ENCODE assay signal across 27 cellular contexts in the genomic region with DNA sequence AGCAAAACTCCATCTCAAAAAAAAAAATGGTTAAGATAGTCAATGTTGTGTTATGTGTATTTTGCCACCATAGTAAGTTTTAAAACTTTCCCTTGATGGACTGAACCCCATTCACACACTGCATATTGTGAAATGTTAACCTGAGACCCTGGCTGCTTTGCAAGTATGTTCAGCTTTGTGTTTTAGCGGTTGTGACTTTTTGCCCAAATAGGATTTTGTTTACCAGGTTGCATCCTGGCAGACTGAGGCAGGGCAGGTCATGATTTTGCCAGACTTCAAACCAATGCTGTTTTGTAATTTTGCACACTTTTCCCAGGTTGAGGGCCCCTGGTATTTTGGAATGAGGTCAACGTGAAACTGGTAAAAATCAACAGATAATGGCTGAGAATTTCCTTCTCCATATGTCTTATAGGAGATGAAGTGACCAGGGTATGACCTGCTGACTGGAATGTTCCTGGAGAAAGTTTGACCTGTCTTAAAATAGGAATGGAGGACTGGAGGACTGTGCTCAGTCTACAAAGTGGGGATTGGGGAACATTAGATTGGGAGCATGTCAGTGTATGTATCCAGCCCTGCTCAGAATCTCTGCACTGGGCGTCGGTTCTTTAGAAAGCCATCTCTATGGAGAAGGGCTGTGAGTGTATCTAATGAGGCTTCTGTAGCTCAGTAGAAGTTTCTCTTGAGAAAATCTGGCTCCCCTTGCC.
DNase-seq lines count a peak whose midpoint lies in the region; ATAC-seq, FAIRE-seq and TF ChIP-seq lines count a peak whose summit lies in the region.
"Had no signal": no experiment of that assay in that cellular context is flagged by ENCODE, and none has a peak within 500 bp of the region (broad histone marks: within the 10 kb centered on the region; RNA-seq: fewer than 3 reads in every experiment).

No MANE protein-coding gene starts in this region.

- FAIRE-seq in HepG2 (lab: Jason Lieb, UNC) = no peak
- peak; percentile 44 for FAIRE-seq in K562 (lab: Jason Lieb, UNC)
- FAIRE-seq: GM12878, GM12892, GM19239 had no signal

- ATAC-seq in HepG2 (no peak), K562 (no peak), right lobe of liver (peak; percentile 45 to 89 (median 76))
- ATAC-seq: GM12878 had no signal

- POLR2A ChIA-PET in HepG2 (lab: Yijun Ruan, JAX) (no interaction called here), K562 (lab: Yijun Ruan, JAX) (no interaction called here)

- H3K9ac ChIP-seq in liver (ENCODE audit: low read depth in 1 of 2, low read length in 2 of 2) (no peak overlapping the region), HepG2 (ENCODE audit: insufficient read depth, low read depth, low read length) (no peak overlapping the region), K562 (ENCODE audit: insufficient read depth in 1 of 2, low read depth in 2 of 2, low read length in 2 of 2) (no peak overlapping the region)
- H3K9ac ChIP-seq: BLaER1 had no signal

- intact Hi-C loops in HepG2 (cut with micrococcal nuclease; ENCODE audit: unreplicated experiment) = no loop called here
- intact Hi-C loops in K562 (cut with micrococcal nuclease) = no loop called here
- intact Hi-C loops in right lobe of liver (cut with DNase I) = no loop called here

- H3K79me2 ChIP-seq in HepG2 (ENCODE audit: insufficient read depth, low read length) = no peaks in the 10 kb centered on the region
- H3K79me2 ChIP-seq in K562 (ENCODE audit: control insufficient read depth, insufficient read depth, low read length) = no peaks in the 10 kb centered on the region
- no peaks in the 10 kb centered on the region for H3K79me2 ChIP-seq in osteoblast (ENCODE audit: insufficient read depth, low read length)

- H3K27ac ChIP-seq in liver (ENCODE audit: low read depth in 1 of 2, low read length in 2 of 2) = no peak overlapping the region
- no peak overlapping the region for H3K27ac ChIP-seq in HepG2 (ENCODE audit: extremely low read length, insufficient read depth, low read length)
- no peak overlapping the region for H3K27ac ChIP-seq in K562 (ENCODE audit: extremely low read depth, low read depth, low read length)
- H3K27ac ChIP-seq in right lobe of liver = peak overlapping the region in 1 of 3 donors; percentile 24
- H3K27ac ChIP-seq in osteoblast (ENCODE audit: low read depth, low read length) = no peak overlapping the region
- H3K27ac ChIP-seq: 22Rv1, BLaER1 had no signal

- H3K4me1 ChIP-seq in liver (ENCODE audit: control insufficient read depth in 4 of 4, insufficient read depth in 4 of 4, low read length in 3 of 4) = no peaks in the 10 kb centered on the region
- no peaks in the 10 kb centered on the region for H3K4me1 ChIP-seq in HepG2 (ENCODE audit: insufficient read depth, low read length)
- peaks cover 2 to 17% of the 10 kb centered on the region in 2 experiments; a peak in 3 of 5 replicates for H3K4me1 ChIP-seq in K562 (replicated peaks in 1 of 2; ENCODE audit: control insufficient read depth in 2 of 2, insufficient read depth in 2 of 2, low read length in 2 of 2)
- peaks cover 0 to 11% (median 0%) of the 10 kb centered on the region in 4 donors for H3K4me1 ChIP-seq in right lobe of liver
- H3K4me1 ChIP-seq in osteoblast (ENCODE audit: insufficient read depth, low read length) = no peaks in the 10 kb centered on the region
- H3K4me1 ChIP-seq: BLaER1 had no signal

- H3K9me1 ChIP-seq in K562 (ENCODE audit: control insufficient read depth, insufficient read depth, low read length) = no peaks in the 10 kb centered on the region

- WGBS in liver = 67% methylated on average over 4 of the region's 4 CpGs
- WGBS in HepG2 (ENCODE audit: low lambda C conversion rate) = 0% methylated on average over 3 of the region's 4 CpGs
- 68% methylated on average over 4 of the region's 4 CpGs for WGBS in K562 (ENCODE audit: insufficient coverage, low coverage, missing lambda C conversion rate)
- 60% methylated on average over 4 of the region's 4 CpGs for WGBS in right lobe of liver (ENCODE audit: insufficient coverage, low coverage, low lambda C conversion rate, missing lambda C conversion rate)

- no peaks in the 10 kb centered on the region for H4K20me1 ChIP-seq in HepG2 (ENCODE audit: insufficient read depth, low read length)
- H4K20me1 ChIP-seq in K562 (replicated peaks; ENCODE audit: control insufficient read depth, insufficient read depth, low read length) = no peaks in the 10 kb centered on the region
- H4K20me1 ChIP-seq in osteoblast (ENCODE audit: insufficient read depth, low read length) = no peaks in the 10 kb centered on the region
- H4K20me1 ChIP-seq: BLaER1 had no signal

- no peak overlapping the region for H3K4me3 ChIP-seq in liver (ENCODE audit: low read depth in 1 of 3, low read length in 3 of 3)
- no peak overlapping the region for H3K4me3 ChIP-seq in HepG2 (replicated peaks in 1 of 3; ENCODE audit: insufficient read depth in 1 of 3, low read depth in 2 of 3, low read length in 3 of 3)
- no peak overlapping the region for H3K4me3 ChIP-seq in K562
- H3K4me3 ChIP-seq in right lobe of liver = no peak overlapping the region
- H3K4me3 ChIP-seq in osteoblast (ENCODE audit: insufficient read depth, low read length) = no peak overlapping the region
- H3K4me3 ChIP-seq: BLaER1, GM12878 had no signal

- H3K36me3 ChIP-seq in liver (ENCODE audit: control insufficient read depth in 4 of 4, insufficient read depth in 3 of 4, low read depth in 1 of 4, low read length in 3 of 4) (no peaks in the 10 kb centered on the region), HepG2 (replicated peaks in 1 of 2; ENCODE audit: control insufficient read depth in 1 of 2, insufficient read depth in 2 of 2, low read length in 2 of 2) (no peaks in the 10 kb centered on the region), K562 (ENCODE audit: control insufficient read depth, insufficient read depth, low read length) (no peaks in the 10 kb centered on the region), right lobe of liver (no peaks in the 10 kb centered on the region), osteoblast (ENCODE audit: insufficient read depth, low read length) (no peaks in the 10 kb centered on the region)
- H3K36me3 ChIP-seq: BE2C, BLaER1 had no signal

- no peak overlapping the region for H3K4me2 ChIP-seq in HepG2 (ENCODE audit: low read depth, low read length)
- no peak overlapping the region for H3K4me2 ChIP-seq in K562 (ENCODE audit: insufficient read depth, low read length)
- H3K4me2 ChIP-seq in osteoblast (ENCODE audit: insufficient read depth, low read length) = no peak overlapping the region
- H3K4me2 ChIP-seq: BLaER1 had no signal

- in situ Hi-C loops in HepG2 (cut with HindIII; ENCODE audit: extremely low pct_ligation_motif_present, low pct_unique_long_range_greater_than_20kb) = no loop called here
- in situ Hi-C loops in K562 (cut with MboI) = no loop called here
- in situ Hi-C loops in GM13977 (cut with MboI; ENCODE audit: low pct_unique_long_range_greater_than_20kb, low sequenced_read_pairs, unreplicated experiment) = no loop called here

- TF ChIP-seq RAD21 in liver (IDR thresholded peaks at IDR 0.05) (no peak), HepG2 (CRISPR knock-in tag; IDR thresholded peaks at IDR 0.05) (no peak), K562 (CRISPR knock-in tag; conservative IDR thresholded peaks at IDR 0.05 in 1 of 2, IDR thresholded peaks at IDR 0.05 in 1 of 2) (no peak)

- TF ChIP-seq POLR2A in HepG2 (IDR thresholded peaks at IDR 0.05; ENCODE audit: insufficient read depth in 1 of 2, low read depth in 2 of 2, low read length in 2 of 2) (no peak), K562 (conservative IDR thresholded peaks at IDR 0.05) (no peak), right lobe of liver (IDR thresholded peaks at IDR 0.05) (no peak)

- BruUV-seq in HepG2 (replicated peaks; lab: Mats Ljungman, UMichigan) (no TSS peak), K562 (replicated peaks; lab: Mats Ljungman, UMichigan) (no TSS peak)

- H3K27me3 ChIP-seq in liver (ENCODE audit: control insufficient read depth in 4 of 4, insufficient read depth in 4 of 4, low read length in 3 of 4) (no peaks in the 10 kb centered on the region), HepG2 (ENCODE audit: control insufficient read depth in 1 of 2, insufficient read depth in 2 of 2, low read length in 2 of 2) (peaks cover 1 to 13% of the 10 kb centered on the region in 2 experiments; a peak in 2 of 5 replicates), K562 (ENCODE audit: control insufficient read depth in 2 of 2, insufficient read depth in 2 of 2, low read length in 2 of 2) (no peaks in the 10 kb centered on the region), right lobe of liver (no peaks in the 10 kb centered on the region), osteoblast (ENCODE audit: insufficient read depth, low read length) (peaks cover 8% of the 10 kb centered on the region)
- H3K27me3 ChIP-seq: BE2C, BLaER1 had no signal

- H3K9me3 ChIP-seq in liver (ENCODE audit: control insufficient read depth in 4 of 4, low read length in 3 of 4) = no peaks in the 10 kb centered on the region
- H3K9me3 ChIP-seq in HepG2 (ENCODE audit: low read length) = no peaks in the 10 kb centered on the region
- peaks cover 6% of the 10 kb centered on the region; the same call in 1 of the 2 replicates for H3K9me3 ChIP-seq in K562 (replicated peaks; ENCODE audit: control insufficient read depth, insufficient read depth, low read depth, low read length)
- H3K9me3 ChIP-seq in right lobe of liver = no peaks in the 10 kb centered on the region
- H3K9me3 ChIP-seq in osteoblast (ENCODE audit: low read depth, low read length) = no peaks in the 10 kb centered on the region
- H3K9me3 ChIP-seq: BE2C, BLaER1 had no signal

- DNase-seq in HepG2 (ENCODE audit: low spot score) (no peak), K562 (ENCODE audit: extremely low read depth in 1 of 4, low spot score in 3 of 4) (peak in 1 of 4 experiments; percentile 7), right lobe of liver (no peak), osteoblast (ENCODE audit: insufficient read length, low spot score, missing footprints) (peak; percentile 61), retina (no peak), GM13977 (ENCODE audit: low spot score) (no peak), hippocampal formation (lab: John Stamatoyannopoulos, UW) (no peak)
- DNase-seq: ACHN; BE2C; C1 segment of cervical spinal cord; CD4-positive, alpha-beta memory T cell; CD4-positive, CD25-positive, alpha-beta regulatory T cell; CD8-positive, alpha-beta memory T cell; COR-L47; DMS 273 treated with DMSO at 0.1 percent for 48 hours; DMS153; DMS53; DMS79; DND-41; EL; GDM1 had no signal

- no peak for TF ChIP-seq EP300 in HepG2 (IDR thresholded peaks at IDR 0.05; ENCODE audit: low read depth in 2 of 2, low read length in 2 of 2)
- TF ChIP-seq EP300 in HepG2 (CRISPR knock-in tag; IDR thresholded peaks at IDR 0.05; ENCODE audit: borderline replicate concordance) = no peak
- no peak for TF ChIP-seq EP300 in K562 (IDR thresholded peaks at IDR 0.05; ENCODE audit: low read length)

- TF ChIP-seq CTCF in liver (IDR thresholded peaks at IDR 0.05; ENCODE audit: low read depth, low read length, missing input control) = no peak
- no peak for TF ChIP-seq CTCF in HepG2 (CRISPR knock-in tag; IDR thresholded peaks at IDR 0.05)
- no peak for TF ChIP-seq CTCF in K562 (IDR thresholded peaks at IDR 0.05 in 2 of 3, conservative IDR thresholded peaks at IDR 0.05 in 1 of 3; ENCODE audit: insufficient read depth in 2 of 3, low read depth in 1 of 3, low read length in 3 of 3)
- TF ChIP-seq CTCF in right lobe of liver (IDR thresholded peaks at IDR 0.05) = no peak
- no peak for TF ChIP-seq CTCF in osteoblast (IDR thresholded peaks at IDR 0.05; ENCODE audit: extremely low read depth, low read depth, low read length)
- TF ChIP-seq CTCF in GM13977 (IDR thresholded peaks at IDR 0.05; ENCODE audit: extremely low read depth, insufficient read depth, missing control alignments) = no peak

- CTCF ChIA-PET in HepG2 (lab: Yijun Ruan, JAX; ENCODE audit: low intra/inter-chr PET ratio, low total read pairs) (no interaction called here), K562 (lab: Yijun Ruan, JAX; ENCODE audit: low intra/inter-chr PET ratio) (no interaction called here)

- H2AFZ ChIP-seq in HepG2 (ENCODE audit: low read length) (no peak overlapping the region), K562 (ENCODE audit: low read depth, low read length) (peak overlapping the region; percentile 17; the same call in 1 of the 2 replicates), osteoblast (ENCODE audit: low read length) (no peak overlapping the region)

Comparison
In these comparisons a context has a peak if more than half of its experiments do, and no peak if none do; other contexts are left out.
1. ATAC-seq: peak in right lobe of liver (4 of 4); none in HepG2 (single experiment) and K562 (single experiment).